8 cellular contexts compared by ENCODE assay signal in the genomic region with DNA sequence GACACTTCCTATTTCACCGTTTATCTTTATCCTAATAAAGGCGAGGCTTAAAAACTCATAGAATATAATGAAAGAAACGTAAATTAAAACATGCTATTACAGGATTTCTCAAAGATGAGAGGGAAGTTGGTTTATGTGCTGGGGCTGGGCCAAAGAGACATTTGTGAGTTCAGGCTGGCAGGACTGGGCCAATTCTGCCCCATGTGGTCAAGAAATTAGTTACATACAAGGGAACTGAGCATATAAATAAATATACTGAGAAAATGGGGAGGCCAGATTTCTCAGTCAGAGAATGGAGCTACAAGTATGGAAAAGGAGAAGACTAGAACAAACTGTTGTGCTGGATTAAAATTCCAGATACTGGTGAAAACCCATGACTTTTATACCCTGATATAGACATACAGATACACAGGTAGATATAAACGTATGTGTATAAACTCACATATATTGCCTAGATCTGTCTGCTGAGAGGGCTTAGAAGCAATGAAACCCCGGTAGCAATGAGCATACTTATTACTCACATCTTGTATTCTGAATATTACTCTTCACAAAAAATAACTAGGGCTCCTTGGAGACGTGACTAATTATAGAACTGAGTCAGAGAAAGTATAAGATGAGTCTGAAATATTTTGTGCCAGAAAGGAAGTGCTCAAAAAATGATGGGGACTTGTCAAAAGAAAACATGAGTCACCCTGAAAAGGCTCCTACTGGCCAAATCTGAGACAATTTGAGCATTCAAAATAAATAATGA.
DNase-seq lines count a peak whose midpoint lies in the region; ATAC-seq and TF ChIP-seq lines count a peak whose summit lies in the region.

No MANE protein-coding gene starts in this region.

- peak; percentile 64 for TF ChIP-seq CTCF in foreskin keratinocyte (conservative IDR thresholded peaks at IDR 0.05)

- peak; percentile 3 for DNase-seq in CD1c-positive myeloid dendritic cell (ENCODE audit: extremely low spot score)
- DNase-seq in RKO (ENCODE audit: low spot score): peak; percentile 99
- DNase-seq in foreskin keratinocyte: peak; percentile 87 to 94
- no peak for DNase-seq in nucleus accumbens (lab: John Stamatoyannopoulos, UW)
- DNase-seq in epidermal melanocyte (ENCODE audit: insufficient read length, low spot score): no peak
- DNase-seq in NCI-H2081 (lab: John Stamatoyannopoulos, UW): no peak

- peak overlapping the region; percentile 90 for H3K27ac ChIP-seq in foreskin keratinocyte

- ATAC-seq in GM19023 (IDR thresholded peaks at IDR 0.05; ENCODE audit: unreplicated experiment) (peak; percentile 87), HG03095 (IDR thresholded peaks at IDR 0.05; ENCODE audit: unreplicated experiment) (peak; percentile 93), foreskin keratinocyte (peak; percentile 98)

- no peaks in the 10 kb centered on the region for H3K27me3 ChIP-seq in foreskin keratinocyte

- peaks cover 13% of the 10 kb centered on the region for H3K4me1 ChIP-seq in foreskin keratinocyte

Comparison
In these comparisons a context has a peak if more than half of its experiments do, and no peak if none do; other contexts are left out.
1. DNase-seq: peak in CD1c-positive myeloid dendritic cell (single experiment), RKO (single experiment) and foreskin keratinocyte (2 of 2); none in nucleus accumbens (0 of 56), epidermal melanocyte (single experiment) and NCI-H2081 (0 of 2).
2. Peak in every context shown above with its lines, with median percentiles within 50 percentile points of each other: ATAC-seq.